1 cellular context compared by ENCODE assay signal in genomic region chr12:96906849-96907664, GRCh38.
A peak's percentile ranks its signal among the peaks of the same experiment; 100 is the strongest.
TF ChIP-seq lines count a peak whose summit lies in the region.

Gene NEDD1 (plus strand): TSS chr12:96907257. CDS start chr12:96909760, 2,503 bp downstream.

TF ChIP-seq in HepG2, 621 proteins besides CTCF, POLR2A, EP300 and RAD21 (continued from another document and continues in another):
- TF ChIP-seq THAP9 (CRISPR knock-in tag; IDR thresholded peaks at IDR 0.05; ENCODE audit: borderline replicate concordance) (peak; percentile 75), ZBTB25 (CRISPR knock-in tag; IDR thresholded peaks at IDR 0.05) (peak; percentile 80; the same call in 1 of the 2 replicates), NFE2L2 (IDR thresholded peaks at IDR 0.05; ENCODE audit: low read length) (no peak), MYC (CRISPR knock-in tag; IDR thresholded peaks at IDR 0.05; ENCODE audit: borderline replicate concordance) (peak; percentile 62; the same call in 1 of the 2 replicates), DMAP1 (CRISPR knock-in tag; IDR thresholded peaks at IDR 0.05) (0 out of 2 replicates have a peak, but pooled peaks have one; percentile 58), ZNF687 (CRISPR knock-in tag; IDR thresholded peaks at IDR 0.05) (peak; percentile 93), BORCS8-MEF2B (CRISPR knock-in tag; IDR thresholded peaks at IDR 0.05) (no peak; the same call in none of the 2 replicates), PHF20 (CRISPR knock-in tag; IDR thresholded peaks at IDR 0.05) (peak; percentile 80), ELF4 (CRISPR knock-in tag; IDR thresholded peaks at IDR 0.05; ENCODE audit: borderline replicate concordance) (peak; percentile 53; the same call in 1 of the 2 replicates), ARID2 (CRISPR knock-in tag; IDR thresholded peaks at IDR 0.05; ENCODE audit: borderline replicate concordance) (peak; percentile 33; the same call in 1 of the 2 replicates), KAT2B (IDR thresholded peaks at IDR 0.05; ENCODE audit: borderline replicate concordance, low read depth, low read length) (no peak), RNF2 (conservative IDR thresholded peaks at IDR 0.05; ENCODE audit: low read depth) (no peak), KDM1A (CRISPR knock-in tag; IDR thresholded peaks at IDR 0.05) (peak; percentile 96), REXO4 (CRISPR knock-in tag; IDR thresholded peaks at IDR 0.05; ENCODE audit: borderline replicate concordance) (no peak), PHF21A (CRISPR knock-in tag; IDR thresholded peaks at IDR 0.05) (peak; percentile 83), NCOR1 (IDR thresholded peaks at IDR 0.05; ENCODE audit: borderline replicate concordance, low read length) (no peak), IKZF1 (IDR thresholded peaks at IDR 0.05) (no peak), CCAR2 (optimal IDR thresholded peaks at IDR 0.05; ENCODE audit: low read depth, low read length) (no peak), ZFY (CRISPR knock-in tag; IDR thresholded peaks at IDR 0.05) (peak; percentile 84), PTBP1 (IDR thresholded peaks at IDR 0.05; ENCODE audit: low read depth, low read length, poor library complexity, severe bottlenecking) (peak; percentile 62), ZNF282 (IDR thresholded peaks at IDR 0.05; ENCODE audit: partially characterized antibody) (no peak), ZNF646 (CRISPR knock-in tag; IDR thresholded peaks at IDR 0.05) (0 out of 2 replicates have a peak, but pooled peaks have one; percentile 17), ATF7-NPFF (CRISPR knock-in tag; IDR thresholded peaks at IDR 0.05; ENCODE audit: low read depth) (peak; percentile 67; the same call in 1 of the 2 replicates), ZNF580 (CRISPR knock-in tag; IDR thresholded peaks at IDR 0.05; ENCODE audit: borderline replicate concordance, low read depth) (peak; percentile 50; the same call in 1 of the 2 replicates), ZNF468 (CRISPR knock-in tag; IDR thresholded peaks at IDR 0.05) (0 out of 2 replicates have a peak, but pooled peaks have one; percentile 41), MED8 (CRISPR knock-in tag; IDR thresholded peaks at IDR 0.05; ENCODE audit: insufficient replicate concordance) (peak; percentile 27), AKAP8 (CRISPR knock-in tag; IDR thresholded peaks at IDR 0.05) (no peak), MXD3 (CRISPR knock-in tag; IDR thresholded peaks at IDR 0.05) (peak; percentile 27; the same call in 1 of the 2 replicates), ZNF557 (CRISPR knock-in tag; IDR thresholded peaks at IDR 0.05) (0 out of 2 replicates have a peak, but pooled peaks have one; percentile 18), ETV5 (CRISPR knock-in tag; IDR thresholded peaks at IDR 0.05; ENCODE audit: borderline replicate concordance) (peak; percentile 88), ZNF160 (CRISPR knock-in tag; IDR thresholded peaks at IDR 0.05) (no peak), HNF1A (IDR thresholded peaks at IDR 0.05; ENCODE audit: low read depth) (no peak), HNF1A (CRISPR knock-in tag; IDR thresholded peaks at IDR 0.05; ENCODE audit: borderline replicate concordance) (peak; percentile 52; the same call in 1 of the 2 replicates), ATF5 (CRISPR knock-in tag; IDR thresholded peaks at IDR 0.05; ENCODE audit: low read depth) (0 out of 2 replicates have a peak, but pooled peaks have one; percentile 39), SP4 (CRISPR knock-in tag; IDR thresholded peaks at IDR 0.05) (0 out of 2 replicates have a peak, but pooled peaks have one; percentile 10), TFDP2 (CRISPR knock-in tag; IDR thresholded peaks at IDR 0.05) (peak; percentile 93), HNRNPLL (IDR thresholded peaks at IDR 0.05; ENCODE audit: low read depth, low read length, poor library complexity, severe bottlenecking) (peak; percentile 48)
